In genomic region chr5:978051-978450, GRCh38 we compare ENCODE assay signal across 17 cellular contexts. TPM values are rescaled to one million over a fixed set of nuclear protein-coding genes. Genes with fewer than 3 reads are reported as not detected.
"Had no signal": no experiment of that assay in that cellular context is flagged by ENCODE, and none has a peak within 500 bp of the region (broad histone marks: within the 10 kb centered on the region; RNA-seq: fewer than 3 reads in every experiment).

No MANE protein-coding gene starts in this region.

- H3K27ac Mint-ChIP-seq: activated B cell treated with CpG ODN at 0.5 μM for 24 hours; activated naive CD4-positive, alpha-beta T cell treated with anti-CD3 and anti-CD28 coated beads, Interleukin-2, amount 50 U/mL, for 72 hours; dendritic cell treated with granulocyte-macrophage colony-stimulating factor and Interleukin-4, amounts not matched to agents 40 ng/mL and 50 ng/mL, for 4 days; effector memory CD8-positive, alpha-beta T cell; progenitor cell of endocrine pancreas; stimulated activated naive B cell treated with anti-CD40 and anti-IgM and Interleukin-4, amounts not matched to agents 10 μg/mL and 1 μg/mL and 100 μg/mL, for 72 hours had no signal

- H3K9me3 ChIP-seq: body of pancreas, gastroesophageal sphincter, right lobe of liver, transverse colon had no signal

- ATAC-seq: activated naive CD4-positive, alpha-beta T cell treated with anti-CD3 and anti-CD28 coated beads, Interleukin-2, amount 50 U/mL, for 72 hours; body of pancreas; effector memory CD8-positive, alpha-beta T cell; gastroesophageal sphincter; stimulated activated naive B cell treated with anti-CD40 and anti-IgM and Interleukin-4, amounts not matched to agents 10 μg/mL and 1 μg/mL and 100 μg/mL, for 72 hours had no signal

- H3K27me3 ChIP-seq: body of pancreas, gastroesophageal sphincter, right lobe of liver, transverse colon had no signal

- H3K4me3 Mint-ChIP-seq: activated B cell treated with CpG ODN at 0.5 μM for 24 hours; central memory CD8-positive, alpha-beta T cell; dendritic cell treated with granulocyte-macrophage colony-stimulating factor and Interleukin-4, amounts not matched to agents 40 ng/mL and 50 ng/mL, for 4 days; effector memory CD8-positive, alpha-beta T cell; stimulated activated naive B cell treated with anti-CD40 and anti-IgM and Interleukin-4, amounts not matched to agents 10 μg/mL and 1 μg/mL and 100 μg/mL, for 72 hours had no signal

- H3K36me3 Mint-ChIP-seq: activated naive CD4-positive, alpha-beta T cell treated with anti-CD3 and anti-CD28 coated beads, Interleukin-2, amount 50 U/mL, for 72 hours; stimulated activated naive B cell treated with anti-CD40 and anti-IgM and Interleukin-4, amounts not matched to agents 10 μg/mL and 1 μg/mL and 100 μg/mL, for 72 hours had no signal

- H3K9me3 Mint-ChIP-seq: activated B cell treated with CpG ODN at 0.5 μM for 24 hours; activated naive CD4-positive, alpha-beta T cell treated with anti-CD3 and anti-CD28 coated beads, Interleukin-2, amount 50 U/mL, for 72 hours; central memory CD8-positive, alpha-beta T cell; dendritic cell treated with granulocyte-macrophage colony-stimulating factor and Interleukin-4, amounts not matched to agents 40 ng/mL and 50 ng/mL, for 4 days; effector memory CD8-positive, alpha-beta T cell; stimulated activated naive B cell treated with anti-CD40 and anti-IgM and Interleukin-4, amounts not matched to agents 10 μg/mL and 1 μg/mL and 100 μg/mL, for 72 hours had no signal

- H3K36me3 ChIP-seq: gastroesophageal sphincter, right lobe of liver, transverse colon had no signal

- H3K4me1 ChIP-seq: right lobe of liver had no signal

- H3K4me3 ChIP-seq: body of pancreas, gastroesophageal sphincter, right lobe of liver, transverse colon had no signal

- H3K27ac ChIP-seq: body of pancreas, gastroesophageal sphincter, right lobe of liver, transverse colon had no signal

- H3K4me1 Mint-ChIP-seq: activated B cell treated with CpG ODN at 0.5 μM for 24 hours; central memory CD8-positive, alpha-beta T cell; stimulated activated naive B cell treated with anti-CD40 and anti-IgM and Interleukin-4, amounts not matched to agents 10 μg/mL and 1 μg/mL and 100 μg/mL, for 72 hours had no signal

- DNase-seq: activated B cell treated with CpG ODN at 0.5 μM for 24 hours; activated T-cell treated with anti-CD3 and anti-CD28 coated beads, Interleukin-2, amount 50 U/mL, for 1 hour; amniotic stem cell; effector memory CD8-positive, alpha-beta T cell; midbrain; stimulated activated CD4-positive, alpha-beta T cell treated with anti-CD3 and anti-CD28 coated beads, Interleukin-2, amount 100 ng/mL, for 24 hours; stimulated activated naive B cell treated with anti-CD40 and anti-IgM and Interleukin-4, amounts not matched to agents 10 μg/mL and 1 μg/mL and 100 μg/mL, for 72 hours; T-helper 2 cell; transverse colon had no signal

- H3K27me3 Mint-ChIP-seq: activated B cell treated with CpG ODN at 0.5 μM for 24 hours had no signal

RNA-seq across cellular contexts. Expression of gene NKD2, which starts 30.6 kb away (rescaled TPM):
- total RNA-seq: epithelial cell of proximal tubule had no signal
